Comparison of ENCODE assay signal across 20 cellular contexts in the genomic region with DNA sequence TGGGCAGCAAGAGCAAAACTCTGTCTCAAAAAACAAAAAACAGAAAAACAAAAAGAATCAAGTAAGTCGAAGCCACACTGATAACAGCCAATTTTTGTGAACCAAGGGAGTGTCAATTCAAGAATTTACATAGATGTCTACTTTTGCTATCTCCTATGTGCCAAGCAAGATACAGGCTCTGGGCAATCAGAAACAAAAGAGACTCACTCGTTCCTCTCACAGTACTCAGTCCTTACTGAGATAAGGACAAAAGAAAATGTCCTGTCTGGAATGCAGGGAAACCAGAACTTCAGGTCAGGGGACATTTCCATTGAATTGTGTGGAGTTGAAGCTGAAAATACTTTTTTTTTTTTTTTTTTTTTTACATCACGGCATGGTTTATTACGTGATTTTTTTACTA. TPM values are rescaled to one million over a fixed set of nuclear protein-coding genes. Genes with fewer than 3 reads are reported as not detected.
A peak's percentile ranks its signal among the peaks of the same experiment; 100 is the strongest.
DNase-seq lines count a peak whose midpoint lies in the region; ATAC-seq and TF ChIP-seq lines count a peak whose summit lies in the region.
"Had no signal": no experiment of that assay in that cellular context is flagged by ENCODE, and none has a peak within 500 bp of the region (broad histone marks: within the 10 kb centered on the region; RNA-seq: fewer than 3 reads in every experiment).

No MANE protein-coding gene starts in this region.

- H3K4me1 ChIP-seq in endodermal cell (ENCODE audit: control insufficient read depth, insufficient read depth, low read length) = no peaks in the 10 kb centered on the region
- H3K4me1 ChIP-seq: Peyer's patch had no signal

- no peak for TF ChIP-seq CTCF in endodermal cell (conservative IDR thresholded peaks at IDR 0.05)
- TF ChIP-seq CTCF in mesothelial cell of epicardium (IDR thresholded peaks at IDR 0.05; ENCODE audit: unreplicated experiment) = no peak

- WGBS in endodermal cell (ENCODE audit: insufficient coverage in 1 of 2, insufficient read length in 1 of 2), 2 experiments = 51 to 56% methylated on average over 2 of the region's 4 CpGs

- no peak overlapping the region for H3K4me3 Mint-ChIP-seq in endodermal cell
- no peak overlapping the region for H3K4me3 Mint-ChIP-seq in mesothelial cell of epicardium
- no peak overlapping the region for H3K4me3 Mint-ChIP-seq in activated CD8-positive, alpha-beta memory T cell treated with anti-CD3 and anti-CD28 coated beads, Interleukin-2, amount 10 ng/mL, durations not matched to agents 7 days and 5 days

- H3K36me3 Mint-ChIP-seq in endodermal cell (ENCODE audit: low read depth) (no peaks in the 10 kb centered on the region), mesothelial cell of epicardium (no peaks in the 10 kb centered on the region)
- no peaks in the 10 kb centered on the region for H3K36me3 Mint-ChIP-seq in activated CD8-positive, alpha-beta memory T cell treated with anti-CD3 and anti-CD28 coated beads, Interleukin-2, amount 10 ng/mL, durations not matched to agents 7 days and 5 days

- CTCF ChIA-PET in activated CD8-positive, alpha-beta memory T cell treated with anti-CD3 and anti-CD28 coated beads, Interleukin-2, amount 10 ng/mL, durations not matched to agents 7 days and 5 days (lab: Charles Lee) = interaction anchor here (1.6 kb wide), 1 partner anchor 259 kb away, joined by 3 read pairs; no protein-coding TSS in a partner anchor

- peaks cover 41% of the 10 kb centered on the region for H3K4me1 Mint-ChIP-seq in endodermal cell
- peaks cover 35% of the 10 kb centered on the region for H3K4me1 Mint-ChIP-seq in mesothelial cell of epicardium
- H3K4me1 Mint-ChIP-seq in activated CD8-positive, alpha-beta memory T cell treated with anti-CD3 and anti-CD28 coated beads, Interleukin-2, amount 10 ng/mL, durations not matched to agents 7 days and 5 days = peaks cover 1% of the 10 kb centered on the region

- H3K27me3 Mint-ChIP-seq in endodermal cell (ENCODE audit: insufficient read depth) (no peaks in the 10 kb centered on the region), mesothelial cell of epicardium (ENCODE audit: low read depth) (no peaks in the 10 kb centered on the region)
- H3K27me3 Mint-ChIP-seq in activated CD8-positive, alpha-beta memory T cell treated with anti-CD3 and anti-CD28 coated beads, Interleukin-2, amount 10 ng/mL, durations not matched to agents 7 days and 5 days = no peaks in the 10 kb centered on the region

- no peaks in the 10 kb centered on the region for H3K9me3 ChIP-seq in endodermal cell (ENCODE audit: control insufficient read depth, low read length)
- H3K9me3 ChIP-seq: BLaER1 treated with 17β-estradiol and CSF1 and Interleukin-3, amounts not matched to agents 10 nM and 100 nM; MG63; Peyer's patch had no signal

- peak overlapping the region; percentile 11 for H3K9ac ChIP-seq in endodermal cell (ENCODE audit: extremely low read depth, low read length, poor library complexity, severe bottlenecking)
- H3K9ac ChIP-seq: BLaER1 treated with 17β-estradiol and CSF1 and Interleukin-3, amounts not matched to agents 10 nM and 100 nM; KMS-11 had no signal

- peak; percentile 4 for DNase-seq in DMS53 (lab: John Stamatoyannopoulos, UW)
- no peak for DNase-seq in DMS53 treated with DMSO at 0.1 percent for 48 hours (lab: John Stamatoyannopoulos, UW; ENCODE audit: unreplicated experiment)
- no peak for DNase-seq in endodermal cell
- peak in 1 of 2 experiments; percentile 48 for DNase-seq in mesothelial cell of epicardium (ENCODE audit: low spot score in 2 of 2, unreplicated experiment in 2 of 2)
- DNase-seq in occipital lobe (lab: John Stamatoyannopoulos, UW) = no peak
- no peak for DNase-seq in left colon
- no peak for DNase-seq in activated CD8-positive, alpha-beta memory T cell treated with anti-CD3 and anti-CD28 coated beads, Interleukin-2, amount 10 ng/mL, durations not matched to agents 7 days and 5 days
- DNase-seq in RPMI8226 = no peak
- DNase-seq: MG63, NCI-H1105 treated with DMSO at 0.1 percent for 48 hours, NCI-H187, NCI-H446 treated with DMSO at 0.1 percent for 48 hours, NCI-H774, SHP77 had no signal

- ATAC-seq in left colon = no peak
- no peak for ATAC-seq in activated CD8-positive, alpha-beta memory T cell treated with anti-CD3 and anti-CD28 coated beads, Interleukin-2, amount 10 ng/mL, durations not matched to agents 7 days and 5 days
- ATAC-seq: HCT116, SK-N-SH treated with all-trans-retinoic acid at 6 μM for 48 hours had no signal

- intact Hi-C loops in left colon (cut with DNase I, micrococcal nuclease) = no loop called here

- H3K27me3 ChIP-seq in endodermal cell (ENCODE audit: control insufficient read depth, insufficient read depth, low read length, poor library complexity, severe bottlenecking) = no peaks in the 10 kb centered on the region
- H3K27me3 ChIP-seq: BLaER1 treated with 17β-estradiol and CSF1 and Interleukin-3, amounts not matched to agents 10 nM and 100 nM; Peyer's patch had no signal

- no peak overlapping the region for H3K4me3 ChIP-seq in endodermal cell (ENCODE audit: low read length)
- H3K4me3 ChIP-seq: BLaER1 treated with 17β-estradiol and CSF1 and Interleukin-3, amounts not matched to agents 10 nM and 100 nM; MG63; Peyer's patch had no signal

- H3K27ac ChIP-seq in endodermal cell (ENCODE audit: low read depth, low read length) = peak overlapping the region; percentile 49
- H3K27ac ChIP-seq: 22Rv1; BLaER1 treated with 17β-estradiol and CSF1 and Interleukin-3, amounts not matched to agents 10 nM and 100 nM; KMS-11; Peyer's patch had no signal

- H3K27ac Mint-ChIP-seq in endodermal cell (peak overlapping the region; percentile 94), mesothelial cell of epicardium (peak overlapping the region; percentile 88)
- H3K27ac Mint-ChIP-seq in activated CD8-positive, alpha-beta memory T cell treated with anti-CD3 and anti-CD28 coated beads, Interleukin-2, amount 10 ng/mL, durations not matched to agents 7 days and 5 days = no peak overlapping the region

- no peaks in the 10 kb centered on the region for H3K36me3 ChIP-seq in endodermal cell (ENCODE audit: control insufficient read depth, insufficient read depth, low read length)
- H3K36me3 ChIP-seq: BLaER1 treated with 17β-estradiol and CSF1 and Interleukin-3, amounts not matched to agents 10 nM and 100 nM; MG63; Peyer's patch had no signal

- H3K9me3 Mint-ChIP-seq in endodermal cell = no peaks in the 10 kb centered on the region
- no peaks in the 10 kb centered on the region for H3K9me3 Mint-ChIP-seq in mesothelial cell of epicardium
- H3K9me3 Mint-ChIP-seq in activated CD8-positive, alpha-beta memory T cell treated with anti-CD3 and anti-CD28 coated beads, Interleukin-2, amount 10 ng/mL, durations not matched to agents 7 days and 5 days (ENCODE audit: low read depth) = no peaks in the 10 kb centered on the region

RNA-seq across cellular contexts. Expression of gene NLRP12, which starts 53.0 kb away (rescaled TPM):
- total RNA-seq in endodermal cell (1 to 10 TPM in 1 of 2 donors, under 1 TPM in 1; 0.20 to 2.6 TPM), mesothelial cell of epicardium (0.07 to 0.11 TPM in 2 of 3 replicates, not detected in the other), occipital lobe (0.16 TPM), left colon (under 1 TPM; 0.09 to 0.22 TPM)
- 0.46 TPM for polyA plus RNA-seq in endodermal cell (2013, experiment 1 of 2)
- 0.58 TPM for polyA plus RNA-seq in endodermal cell (2013, experiment 2 of 2)
- total RNA-seq in activated CD8-positive, alpha-beta memory T cell treated with anti-CD3 and anti-CD28 coated beads, Interleukin-2, amount 10 ng/mL, durations not matched to agents 7 days and 5 days = not detected
